17 cellular contexts compared by ENCODE assay signal in genomic region chr1:26726784-26727183, GRCh38. TPM values are rescaled to one million over a fixed set of nuclear protein-coding genes. Genes with fewer than 3 reads are reported as not detected.
DNase-seq lines count a peak whose midpoint lies in the region; ATAC-seq and TF ChIP-seq lines count a peak whose summit lies in the region.
"Had no signal": no experiment of that assay in that cellular context is flagged by ENCODE, and none has a peak within 500 bp of the region (broad histone marks: within the 10 kb centered on the region; RNA-seq: fewer than 3 reads in every experiment).

No MANE protein-coding gene starts in this region.

- H3K9ac ChIP-seq in BLaER1 treated with 17β-estradiol and CSF1 and Interleukin-3, amounts not matched to agents 10 nM and 100 nM, result no peak overlapping the region
- H3K9ac ChIP-seq in colonic mucosa (ENCODE audit: low read depth in 2 of 2, low read length in 2 of 2), result no peak overlapping the region

- TF ChIP-seq CTCF in colonic mucosa (IDR thresholded peaks at IDR 0.05), result no peak

- H3K4me1 Mint-ChIP-seq in activated naive CD8-positive, alpha-beta T cell treated with anti-CD3 and anti-CD28 coated beads, Interleukin-2, amount 10 ng/mL, durations not matched to agents 7 days and 5 days, result peaks cover 61% of the 10 kb centered on the region
- peaks cover 48 to 90% (median 88%) of the 10 kb centered on the region in 4 donors for H3K4me1 Mint-ChIP-seq in naive thymus-derived CD8-positive, alpha-beta T cell

- H3K27me3 Mint-ChIP-seq in activated naive CD8-positive, alpha-beta T cell treated with anti-CD3 and anti-CD28 coated beads, Interleukin-2, amount 10 ng/mL, durations not matched to agents 7 days and 5 days, result no peaks in the 10 kb centered on the region
- no peaks in the 10 kb centered on the region for H3K27me3 Mint-ChIP-seq in naive thymus-derived CD8-positive, alpha-beta T cell

- H4K20me1 ChIP-seq in BLaER1 treated with 17β-estradiol and CSF1 and Interleukin-3, amounts not matched to agents 10 nM and 100 nM, result peaks cover 94 to 100% (median 100%) of the 10 kb centered on the region in 11 experiments

- H3K27ac ChIP-seq in BLaER1 treated with 17β-estradiol and CSF1 and Interleukin-3, amounts not matched to agents 10 nM and 100 nM, result no peak overlapping the region
- no peak overlapping the region for H3K27ac ChIP-seq in SJCRH30
- H3K27ac ChIP-seq in colonic mucosa, result no peak overlapping the region

- H3K4me3 ChIP-seq in BLaER1 treated with 17β-estradiol and CSF1 and Interleukin-3, amounts not matched to agents 10 nM and 100 nM, result no peak overlapping the region
- H3K4me3 ChIP-seq in SJCRH30 (no peak overlapping the region), colonic mucosa (no peak overlapping the region)

- no peak for ATAC-seq in activated naive CD8-positive, alpha-beta T cell treated with anti-CD3 and anti-CD28 coated beads, Interleukin-2, amount 10 ng/mL, durations not matched to agents 7 days and 5 days (ENCODE audit: low read depth)
- no peak for ATAC-seq in naive thymus-derived CD8-positive, alpha-beta T cell
- ATAC-seq: left colon, Right ventricle myocardium inferior had no signal

- no peaks in the 10 kb centered on the region for H3K27me3 ChIP-seq in BLaER1 treated with 17β-estradiol and CSF1 and Interleukin-3, amounts not matched to agents 10 nM and 100 nM
- no peaks in the 10 kb centered on the region for H3K27me3 ChIP-seq in SJCRH30
- H3K27me3 ChIP-seq in colonic mucosa, result no peaks in the 10 kb centered on the region

- POLR2A ChIA-PET in activated naive CD8-positive, alpha-beta T cell treated with anti-CD3 and anti-CD28 coated beads, Interleukin-2, amount 10 ng/mL, durations not matched to agents 7 days and 5 days (lab: Charles Lee), result interaction anchor here (0.7 kb wide), 1 partner anchor 59 kb away, joined by 3 read pairs; no protein-coding TSS in a partner anchor
- POLR2A ChIA-PET in naive thymus-derived CD8-positive, alpha-beta T cell (lab: Charles Lee), result interaction anchor here (3.6 to 10.0 kb wide), 2 partner anchors 17 to 27 kb away, joined by 21 to 93 read pairs; partner anchors contain the start of gene ARID1A

- no peaks in the 10 kb centered on the region for H3K9me3 ChIP-seq in BLaER1 treated with 17β-estradiol and CSF1 and Interleukin-3, amounts not matched to agents 10 nM and 100 nM (replicated peaks in 1 of 11)
- H3K9me3 ChIP-seq in SJCRH30 (replicated peaks) (no peaks in the 10 kb centered on the region), colonic mucosa (no peaks in the 10 kb centered on the region)

- intact Hi-C loops in colonic mucosa (cut with DNase I), result loop anchor here (10.0 kb wide), 1 partner anchor 58 kb away; the partner anchor contains the start of gene PIGV

- H3K36me3 Mint-ChIP-seq in activated naive CD8-positive, alpha-beta T cell treated with anti-CD3 and anti-CD28 coated beads, Interleukin-2, amount 10 ng/mL, durations not matched to agents 7 days and 5 days, result peaks cover 27% of the 10 kb centered on the region
- peaks cover 0 to 28% (median 13%) of the 10 kb centered on the region in 3 donors for H3K36me3 Mint-ChIP-seq in naive thymus-derived CD8-positive, alpha-beta T cell

- peaks cover 52 to 70% (median 56%) of the 10 kb centered on the region in 10 experiments for H3K4me1 ChIP-seq in BLaER1 treated with 17β-estradiol and CSF1 and Interleukin-3, amounts not matched to agents 10 nM and 100 nM
- H3K4me1 ChIP-seq in SJCRH30 (peaks cover 55% of the 10 kb centered on the region), colonic mucosa (peaks cover 23% of the 10 kb centered on the region)

- peak overlapping the region; percentile 11 to 89 (median 28); a peak in 16 of 22 replicates for H3K4me2 ChIP-seq in BLaER1 treated with 17β-estradiol and CSF1 and Interleukin-3, amounts not matched to agents 10 nM and 100 nM

- no peak overlapping the region for H3K4me3 Mint-ChIP-seq in activated naive CD8-positive, alpha-beta T cell treated with anti-CD3 and anti-CD28 coated beads, Interleukin-2, amount 10 ng/mL, durations not matched to agents 7 days and 5 days
- peak overlapping the region in 9 of 10 donors; percentile 8 to 73 (median 52) for H3K4me3 Mint-ChIP-seq in naive thymus-derived CD8-positive, alpha-beta T cell
- H3K4me3 Mint-ChIP-seq: T-helper 2 cell treated with Interferon-gamma antibody and Interleukin-4, amounts not matched to agents 5 μg/mL and 100 μg/mL, for 36 hours had no signal

- DNase-seq in EH (ENCODE audit: low read depth), result peak; percentile 41
- no peak for DNase-seq in activated naive CD8-positive, alpha-beta T cell treated with anti-CD3 and anti-CD28 coated beads, Interleukin-2, amount 10 ng/mL, durations not matched to agents 7 days and 5 days
- no peak for DNase-seq in naive thymus-derived CD8-positive, alpha-beta T cell
- no peak for DNase-seq in SJCRH30
- no peak for DNase-seq in dermis blood vessel endothelial cell
- no peak for DNase-seq in colonic mucosa
- DNase-seq in central memory CD4-positive, alpha-beta T cell, result no peak
- DNase-seq: activated CD4-positive, alpha-beta T cell treated with anti-CD3 and anti-CD28 coated beads, Interleukin-2, amount 50 U/mL, for 4 hours; C1 segment of cervical spinal cord; DND-41; effector memory CD4-positive, alpha-beta T cell; left colon; NCI-H146; NCI-H2227 treated with DMSO at 0.1 percent for 48 hours had no signal

- H3K36me3 ChIP-seq in BLaER1 treated with 17β-estradiol and CSF1 and Interleukin-3, amounts not matched to agents 10 nM and 100 nM, result peaks cover 36 to 68% (median 49%) of the 10 kb centered on the region in 11 experiments
- peaks cover 27% of the 10 kb centered on the region for H3K36me3 ChIP-seq in SJCRH30
- peaks cover 12% of the 10 kb centered on the region for H3K36me3 ChIP-seq in colonic mucosa

- peak overlapping the region; percentile 15 for H3K27ac Mint-ChIP-seq in activated naive CD8-positive, alpha-beta T cell treated with anti-CD3 and anti-CD28 coated beads, Interleukin-2, amount 10 ng/mL, durations not matched to agents 7 days and 5 days
- H3K27ac Mint-ChIP-seq in naive thymus-derived CD8-positive, alpha-beta T cell, result peak overlapping the region; percentile 24 to 86 (median 80)
- H3K27ac Mint-ChIP-seq: T-helper 2 cell treated with Interferon-gamma antibody and Interleukin-4, amounts not matched to agents 5 μg/mL and 100 μg/mL, for 36 hours had no signal

- H3K9me3 Mint-ChIP-seq in activated naive CD8-positive, alpha-beta T cell treated with anti-CD3 and anti-CD28 coated beads, Interleukin-2, amount 10 ng/mL, durations not matched to agents 7 days and 5 days, result no peaks in the 10 kb centered on the region
- no peaks in the 10 kb centered on the region for H3K9me3 Mint-ChIP-seq in naive thymus-derived CD8-positive, alpha-beta T cell
- H3K9me3 Mint-ChIP-seq: T-helper 2 cell treated with Interferon-gamma antibody and Interleukin-4, amounts not matched to agents 5 μg/mL and 100 μg/mL, for 36 hours had no signal

RNA-seq across cellular contexts. Expression of gene ARID1A, which starts 31.0 kb away (rescaled TPM):
- 100 to 1,000 TPM; 118 to 124 TPM for total RNA-seq in activated naive CD8-positive, alpha-beta T cell treated with anti-CD3 and anti-CD28 coated beads, Interleukin-2, amount 10 ng/mL, durations not matched to agents 7 days and 5 days
- total RNA-seq in naive thymus-derived CD8-positive, alpha-beta T cell, result 100 to 1,000 TPM; 123 TPM
- 10 to 100 TPM; 21.2 to 32.0 (median 28.9) TPM for polyA plus RNA-seq in naive thymus-derived CD8-positive, alpha-beta T cell
- total RNA-seq in SJCRH30 (2014; rRNA removed; shearing (Covaris generic)), result 57.3 and 57.9 TPM in 2 replicates
- total RNA-seq in dermis blood vessel endothelial cell (14.5 and 28.3 TPM in 2 replicates), colonic mucosa (10 to 100 TPM; 49.6 to 76.2 TPM)
